ENCODE assay signal across 8 cellular contexts in genomic region chrX:119942831-119943184, GRCh38. TPM values are rescaled to one million over a fixed set of nuclear protein-coding genes. Genes with fewer than 3 reads are reported as not detected.
DNase-seq lines count a peak whose midpoint lies in the region; ATAC-seq and TF ChIP-seq lines count a peak whose summit lies in the region.

No MANE protein-coding gene starts in this region.

- H3K9ac ChIP-seq in liver (ENCODE audit: low read depth in 1 of 2, low read length in 2 of 2), result peak overlapping the region; percentile 8 to 17

- DNase-seq in activated naive CD4-positive, alpha-beta T cell (lab: John Stamatoyannopoulos, UW), result no peak
- no peak for DNase-seq in HL-60 (ENCODE audit: low read depth in 1 of 2, low spot score in 1 of 2)
- DNase-seq in transverse colon, result no peak

- intact Hi-C loops in transverse colon (cut with DNase I; ENCODE audit: low total_unique reads), result no loop called here

- no peaks in the 10 kb centered on the region for H3K27me3 Mint-ChIP-seq in activated naive CD4-positive, alpha-beta T cell treated with anti-CD3 and anti-CD28 coated beads, Interleukin-2, amount 50 U/mL, for 24 hours
- H3K27me3 Mint-ChIP-seq in brain, result peaks cover 3% of the 10 kb centered on the region

- H3K27ac ChIP-seq in HL-60 (replicated peaks) (peak overlapping the region; percentile 78), liver (ENCODE audit: low read depth in 1 of 2, low read length in 2 of 2) (peak overlapping the region; percentile 75 to 84), transverse colon (peak overlapping the region; percentile 90 to 95 (median 92))

- H3K4me3 ChIP-seq in HL-60 (replicated peaks; ENCODE audit: insufficient read depth, low read length) (peak overlapping the region; percentile 77), liver (ENCODE audit: low read depth in 1 of 3, low read length in 3 of 3) (peak overlapping the region; percentile 56 to 81 (median 76)), transverse colon (peak overlapping the region; percentile 60 to 80 (median 74))

- ATAC-seq in GM18861 (IDR thresholded peaks at IDR 0.05; ENCODE audit: unreplicated experiment) (no peak), HG03571 (IDR thresholded peaks at IDR 0.05; ENCODE audit: unreplicated experiment) (no peak)

- no peak for TF ChIP-seq RAD21 in liver (IDR thresholded peaks at IDR 0.05)

- H3K4me1 ChIP-seq in liver (ENCODE audit: control insufficient read depth in 4 of 4, insufficient read depth in 4 of 4, low read length in 3 of 4) (peaks cover 3 to 18% (median 9%) of the 10 kb centered on the region in 4 donors), transverse colon (peaks cover 4 to 15% (median 10%) of the 10 kb centered on the region in 4 donors)

- TF ChIP-seq POLR2A in transverse colon (IDR thresholded peaks at IDR 0.05), result no peak

- H3K4me3 Mint-ChIP-seq in activated naive CD4-positive, alpha-beta T cell treated with anti-CD3 and anti-CD28 coated beads, Interleukin-2, amount 50 U/mL, for 24 hours, result peak overlapping the region; percentile 93
- peak overlapping the region; percentile 90 to 96 (median 93) for H3K4me3 Mint-ChIP-seq in brain

- TF ChIP-seq CTCF in HL-60 (IDR thresholded peaks at IDR 0.05; ENCODE audit: insufficient read depth, low read length) (no peak), brain (conservative IDR thresholded peaks at IDR 0.05) (no peak), liver (IDR thresholded peaks at IDR 0.05; ENCODE audit: low read depth, low read length, missing input control) (no peak), transverse colon (IDR thresholded peaks at IDR 0.05) (no peak)

- in situ Hi-C loops in transverse colon (cut with MboI; ENCODE audit: low pct_ligation_motif_present in 1 of 4, low pct_unique_long_range_greater_than_20kb in 1 of 4, low sequenced_read_pairs in 3 of 4), result no loop called here

- no peaks in the 10 kb centered on the region for H3K9me3 Mint-ChIP-seq in activated naive CD4-positive, alpha-beta T cell treated with anti-CD3 and anti-CD28 coated beads, Interleukin-2, amount 50 U/mL, for 24 hours
- H3K9me3 Mint-ChIP-seq in brain, result peaks cover 0 to 4% (median 3%) of the 10 kb centered on the region in 5 experiments

- H3K36me3 Mint-ChIP-seq in activated naive CD4-positive, alpha-beta T cell treated with anti-CD3 and anti-CD28 coated beads, Interleukin-2, amount 50 U/mL, for 24 hours, result no peaks in the 10 kb centered on the region
- H3K36me3 Mint-ChIP-seq in brain, result peaks cover 1% of the 10 kb centered on the region

- peak overlapping the region; percentile 94 for H3K27ac Mint-ChIP-seq in activated naive CD4-positive, alpha-beta T cell treated with anti-CD3 and anti-CD28 coated beads, Interleukin-2, amount 50 U/mL, for 24 hours
- H3K27ac Mint-ChIP-seq in brain, result peak overlapping the region; percentile 91 to 98 (median 96)

- no peak for TF ChIP-seq EP300 in transverse colon (IDR thresholded peaks at IDR 0.05; ENCODE audit: low read depth)

- H3K9me3 ChIP-seq in liver (ENCODE audit: control insufficient read depth in 4 of 4, low read length in 3 of 4), result no peaks in the 10 kb centered on the region
- H3K9me3 ChIP-seq in transverse colon, result no peaks in the 10 kb centered on the region

- peaks cover 23% of the 10 kb centered on the region for H3K4me1 Mint-ChIP-seq in activated naive CD4-positive, alpha-beta T cell treated with anti-CD3 and anti-CD28 coated beads, Interleukin-2, amount 50 U/mL, for 24 hours
- H3K4me1 Mint-ChIP-seq in brain, result peaks cover 24% of the 10 kb centered on the region

- H3K36me3 ChIP-seq in liver (ENCODE audit: control insufficient read depth in 4 of 4, insufficient read depth in 3 of 4, low read depth in 1 of 4, low read length in 3 of 4) (no peaks in the 10 kb centered on the region), transverse colon (no peaks in the 10 kb centered on the region)

- under 1% methylated on average over 14 of the region's 14 CpGs for WGBS in liver
- WGBS in transverse colon (ENCODE audit: low coverage in 1 of 2), 2 donors, result 0 to 42% methylated on average over 1 to 14 of the region's 14 CpGs

- H3K27me3 ChIP-seq in HL-60 (ENCODE audit: insufficient read depth, poor library complexity, severe bottlenecking), result no peaks in the 10 kb centered on the region
- no peaks in the 10 kb centered on the region for H3K27me3 ChIP-seq in liver (ENCODE audit: control insufficient read depth in 4 of 4, insufficient read depth in 4 of 4, low read length in 3 of 4)
- H3K27me3 ChIP-seq in transverse colon, result no peaks in the 10 kb centered on the region

TF ChIP-seq in liver, 16 proteins besides CTCF, POLR2A, EP300 and RAD21:
- no peak for TF ChIP-seq GABPA (IDR thresholded peaks at IDR 0.05 in 1 of 2, conservative IDR thresholded peaks at IDR 0.05 in 1 of 2)
- no peak for TF ChIP-seq SP1 (IDR thresholded peaks at IDR 0.05)
- TF ChIP-seq HNF4G (IDR thresholded peaks at IDR 0.05), result no peak
- TF ChIP-seq MAX (IDR thresholded peaks at IDR 0.05), result no peak
- no peak for TF ChIP-seq ATF3 (IDR thresholded peaks at IDR 0.05)

RNA-seq across cellular contexts. Expression of gene NKAP, which starts 0.7 kb away (rescaled TPM):
- polyA plus RNA-seq in brain (ENCODE audit: insufficient read depth, low read depth, low replicate concordance), result 6.8 TPM
- total RNA-seq in liver, result 1 to 10 TPM; 2.9 to 3.3 TPM
- polyA plus RNA-seq in liver, result 1 to 10 TPM; 2.4 TPM
- total RNA-seq in transverse colon, result 10 to 100 TPM in 2 of 4 donors, 1 to 10 TPM in 2; 2.6 to 14.7 (median 8.5) TPM

RNA-seq across cellular contexts. Expression of gene AKAP14, which starts 47.1 kb away (rescaled TPM):
- polyA plus RNA-seq in brain (ENCODE audit: insufficient read depth, low read depth, low replicate concordance) (not detected), liver (not detected)
- total RNA-seq in liver (not detected), transverse colon (not detected)
